Comparison of ENCODE assay signal across 10 cellular contexts in the genomic region with DNA sequence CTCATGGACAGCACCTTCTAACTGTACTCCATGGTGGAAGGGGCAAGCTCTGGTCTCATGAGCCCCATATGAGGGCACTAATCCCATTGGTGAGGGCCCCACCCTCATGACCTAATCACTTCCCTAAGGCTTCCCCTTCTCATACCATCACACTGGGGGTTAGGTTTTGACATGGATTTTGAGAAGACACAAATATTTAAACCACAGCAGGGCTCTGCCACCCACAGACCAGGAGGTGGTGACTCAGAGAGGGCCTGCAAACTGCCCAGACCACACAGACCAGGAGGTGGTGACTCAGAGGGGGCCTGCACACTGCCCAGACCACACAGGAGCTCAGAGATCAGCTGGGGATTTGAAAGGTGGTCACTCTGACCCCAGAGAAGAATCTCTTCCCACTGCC.
DNase-seq lines count a peak whose midpoint lies in the region; ATAC-seq and TF ChIP-seq lines count a peak whose summit lies in the region.
"Had no signal": no experiment of that assay in that cellular context is flagged by ENCODE, and none has a peak within 500 bp of the region (broad histone marks: within the 10 kb centered on the region; RNA-seq: fewer than 3 reads in every experiment).

No MANE protein-coding gene starts in this region.

- peaks cover 3% of the 10 kb centered on the region for H3K9me3 Mint-ChIP-seq in activated CD4-positive, alpha-beta memory T cell treated with anti-CD3 and anti-CD28 coated beads, Interleukin-2, amount 10 ng/mL, durations not matched to agents 7 days and 5 days

- no peaks in the 10 kb centered on the region for H3K36me3 Mint-ChIP-seq in activated CD4-positive, alpha-beta memory T cell treated with anti-CD3 and anti-CD28 coated beads, Interleukin-2, amount 10 ng/mL, durations not matched to agents 7 days and 5 days (ENCODE audit: low read depth)

- no peak overlapping the region for H3K4me3 Mint-ChIP-seq in activated CD4-positive, alpha-beta memory T cell treated with anti-CD3 and anti-CD28 coated beads, Interleukin-2, amount 10 ng/mL, durations not matched to agents 7 days and 5 days

- TF ChIP-seq CTCF in fibroblast of villous mesenchyme (IDR thresholded peaks at IDR 0.05; ENCODE audit: insufficient read depth, low read depth, low read length), result no peak

- no peak overlapping the region for H3K27ac Mint-ChIP-seq in activated CD4-positive, alpha-beta memory T cell treated with anti-CD3 and anti-CD28 coated beads, Interleukin-2, amount 10 ng/mL, durations not matched to agents 7 days and 5 days

- POLR2A ChIA-PET in activated CD4-positive, alpha-beta memory T cell treated with anti-CD3 and anti-CD28 coated beads, Interleukin-2, amount 10 ng/mL, durations not matched to agents 7 days and 5 days (lab: Charles Lee), result no interaction called here

- intact Hi-C loops in Right ventricle myocardium superior (cut with DNase I) (no loop called here), left ventricle myocardium superior (cut with micrococcal nuclease) (no loop called here)

- CTCF ChIA-PET in activated CD4-positive, alpha-beta memory T cell treated with anti-CD3 and anti-CD28 coated beads, Interleukin-2, amount 10 ng/mL, durations not matched to agents 7 days and 5 days (lab: Charles Lee), result no interaction called here

- no peaks in the 10 kb centered on the region for H3K4me1 Mint-ChIP-seq in activated CD4-positive, alpha-beta memory T cell treated with anti-CD3 and anti-CD28 coated beads, Interleukin-2, amount 10 ng/mL, durations not matched to agents 7 days and 5 days

- H3K27me3 Mint-ChIP-seq in activated CD4-positive, alpha-beta memory T cell treated with anti-CD3 and anti-CD28 coated beads, Interleukin-2, amount 10 ng/mL, durations not matched to agents 7 days and 5 days, result peaks cover 9% of the 10 kb centered on the region

- no peak overlapping the region for H3K4me3 ChIP-seq in fibroblast of villous mesenchyme (ENCODE audit: low read depth, low read length)
- H3K4me3 ChIP-seq: psoas muscle had no signal

- no peak for ATAC-seq in Right ventricle myocardium superior (ENCODE audit: poor library complexity)
- ATAC-seq in left ventricle myocardium superior, result no peak
- ATAC-seq in HG03139 (IDR thresholded peaks at IDR 0.05; ENCODE audit: unreplicated experiment), result no peak
- ATAC-seq: psoas muscle had no signal

- H3K27ac ChIP-seq in substantia nigra (ENCODE audit: low read depth, low read length, poor library complexity, severe bottlenecking), result no peak overlapping the region
- H3K27ac ChIP-seq: psoas muscle had no signal

- DNase-seq in Right ventricle myocardium superior (peak; percentile 12), left ventricle myocardium superior (no peak), SW480 (ENCODE audit: low spot score) (peak; percentile 91), fibroblast of villous mesenchyme (ENCODE audit: low read depth) (peak; percentile 10), substantia nigra (lab: John Stamatoyannopoulos, UW) (no peak), AML-193 (lab: John Stamatoyannopoulos, UW) (no peak)
- DNase-seq in activated CD4-positive, alpha-beta memory T cell treated with anti-CD3 and anti-CD28 coated beads, Interleukin-2, amount 10 ng/mL, durations not matched to agents 7 days and 5 days, result no peak
- DNase-seq: NCI-H1436 treated with DMSO at 0.1 percent for 48 hours, psoas muscle had no signal

Comparison
In these comparisons a context has a peak if more than half of its experiments do, and no peak if none do; other contexts are left out.
1. DNase-seq: peak in Right ventricle myocardium superior (single experiment), SW480 (single experiment) and fibroblast of villous mesenchyme (single experiment); none in left ventricle myocardium superior (single experiment), activated CD4-positive, alpha-beta memory T cell treated with anti-CD3 and anti-CD28 coated beads, Interleukin-2, amount 10 ng/mL, durations not matched to agents 7 days and 5 days (single experiment), substantia nigra (0 of 49) and AML-193 (0 of 2).